In genomic region chr15:75454471-75455418, GRCh38 we compare ENCODE assay signal across 1 cellular context.
A peak's percentile ranks its signal among the peaks of the same experiment; 100 is the strongest.
TF ChIP-seq lines count a peak whose summit lies in the region.

No MANE protein-coding gene starts in this region.

TF ChIP-seq in K562, 482 proteins besides CTCF, POLR2A, EP300 and RAD21 (continued from another document):
- TF ChIP-seq SIN3A (IDR thresholded peaks at IDR 0.05; ENCODE audit: borderline replicate concordance in 2 of 2, control insufficient read depth in 1 of 2, low read depth in 2 of 2, low read length in 2 of 2) (peak in 1 of 2 experiments; percentile 38; a peak in 3 of 4 replicates), EGR1 (conservative IDR thresholded peaks at IDR 0.05) (peak; percentile 65), STAG1 (CRISPR knock-in tag; IDR thresholded peaks at IDR 0.05; ENCODE audit: borderline replicate concordance) (no peak), SMAD3 (CRISPR knock-in tag; conservative IDR thresholded peaks at IDR 0.05) (no peak), RNF2 (IDR thresholded peaks at IDR 0.05) (no peak), MCM3 (IDR thresholded peaks at IDR 0.05) (no peak), MAX (CRISPR knock-in tag; IDR thresholded peaks at IDR 0.05) (peak; percentile 73), CEBPG (CRISPR knock-in tag; IDR thresholded peaks at IDR 0.05) (no peak), CEBPG (tag; conservative IDR thresholded peaks at IDR 0.05 in 1 of 2, IDR thresholded peaks at IDR 0.05 in 1 of 2) (peak in 1 of 2 experiments; percentile 20; a peak in 1 of 4 replicates), SMARCA4 (IDR thresholded peaks at IDR 0.05) (no peak), ID3 (CRISPR knock-in tag; IDR thresholded peaks at IDR 0.05) (no peak), ID3 (tag; IDR thresholded peaks at IDR 0.05) (no peak), ZBTB9 (CRISPR knock-in tag; IDR thresholded peaks at IDR 0.05) (no peak), MNT (conservative IDR thresholded peaks at IDR 0.05) (no peak; a peak in 1 of 4 replicates), ZNF134 (CRISPR knock-in tag; conservative IDR thresholded peaks at IDR 0.05) (no peak), ZNF609 (CRISPR knock-in tag; IDR thresholded peaks at IDR 0.05; ENCODE audit: borderline replicate concordance) (no peak)
